In the genomic region with DNA sequence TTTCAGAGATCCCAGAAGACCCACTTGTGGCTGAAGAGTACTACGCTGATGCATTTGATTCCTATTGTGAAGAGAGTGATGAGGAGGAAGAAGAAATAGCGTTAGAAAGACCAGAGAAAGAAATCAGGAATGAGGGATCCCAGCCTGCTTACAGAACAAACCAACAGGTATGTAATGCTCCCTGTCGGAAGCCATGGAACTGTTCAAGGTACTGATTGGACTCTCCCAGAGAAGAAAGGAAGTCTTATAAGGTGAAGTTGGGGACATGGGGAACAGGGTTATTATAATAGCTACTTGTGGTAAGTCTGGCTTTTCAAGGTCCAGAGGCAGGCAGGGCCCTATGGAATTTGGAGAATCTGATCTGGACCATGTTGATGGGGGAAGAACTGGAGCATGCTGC, we compare ENCODE assay signal across 2 cellular contexts.
TF ChIP-seq lines count a peak whose summit lies in the region.

No MANE protein-coding gene starts in this region.

TF ChIP-seq in GM23338, 12 proteins besides CTCF, POLR2A, EP300 and RAD21 (continued from another document):
- TF ChIP-seq, protein P1, sequence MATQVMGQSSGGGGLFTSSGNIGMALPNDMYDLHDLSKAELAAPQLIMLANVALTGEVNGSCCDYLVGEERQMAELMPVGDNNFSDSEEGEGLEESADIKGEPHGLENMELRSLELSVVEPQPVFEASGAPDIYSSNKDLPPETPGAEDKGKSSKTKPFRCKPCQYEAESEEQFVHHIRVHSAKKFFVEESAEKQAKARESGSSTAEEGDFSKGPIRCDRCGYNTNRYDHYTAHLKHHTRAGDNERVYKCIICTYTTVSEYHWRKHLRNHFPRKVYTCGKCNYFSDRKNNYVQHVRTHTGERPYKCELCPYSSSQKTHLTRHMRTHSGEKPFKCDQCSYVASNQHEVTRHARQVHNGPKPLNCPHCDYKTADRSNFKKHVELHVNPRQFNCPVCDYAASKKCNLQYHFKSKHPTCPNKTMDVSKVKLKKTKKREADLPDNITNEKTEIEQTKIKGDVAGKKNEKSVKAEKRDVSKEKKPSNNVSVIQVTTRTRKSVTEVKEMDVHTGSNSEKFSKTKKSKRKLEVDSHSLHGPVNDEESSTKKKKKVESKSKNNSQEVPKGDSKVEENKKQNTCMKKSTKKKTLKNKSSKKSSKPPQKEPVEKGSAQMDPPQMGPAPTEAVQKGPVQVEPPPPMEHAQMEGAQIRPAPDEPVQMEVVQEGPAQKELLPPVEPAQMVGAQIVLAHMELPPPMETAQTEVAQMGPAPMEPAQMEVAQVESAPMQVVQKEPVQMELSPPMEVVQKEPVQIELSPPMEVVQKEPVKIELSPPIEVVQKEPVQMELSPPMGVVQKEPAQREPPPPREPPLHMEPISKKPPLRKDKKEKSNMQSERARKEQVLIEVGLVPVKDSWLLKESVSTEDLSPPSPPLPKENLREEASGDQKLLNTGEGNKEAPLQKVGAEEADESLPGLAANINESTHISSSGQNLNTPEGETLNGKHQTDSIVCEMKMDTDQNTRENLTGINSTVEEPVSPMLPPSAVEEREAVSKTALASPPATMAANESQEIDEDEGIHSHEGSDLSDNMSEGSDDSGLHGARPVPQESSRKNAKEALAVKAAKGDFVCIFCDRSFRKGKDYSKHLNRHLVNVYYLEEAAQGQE (IDR thresholded peaks at IDR 0.05; ENCODE audit: unreplicated experiment): peak; percentile 44
- TF ChIP-seq POLR2AphosphoS5 (IDR thresholded peaks at IDR 0.05; ENCODE audit: low read depth) (no peak), ZNF331 (CRISPR knock-in tag; IDR thresholded peaks at IDR 0.05; ENCODE audit: low read depth) (no peak)

TF ChIP-seq in HEK293, 187 proteins besides CTCF, POLR2A, EP300 and RAD21:
- TF ChIP-seq, protein P2, sequence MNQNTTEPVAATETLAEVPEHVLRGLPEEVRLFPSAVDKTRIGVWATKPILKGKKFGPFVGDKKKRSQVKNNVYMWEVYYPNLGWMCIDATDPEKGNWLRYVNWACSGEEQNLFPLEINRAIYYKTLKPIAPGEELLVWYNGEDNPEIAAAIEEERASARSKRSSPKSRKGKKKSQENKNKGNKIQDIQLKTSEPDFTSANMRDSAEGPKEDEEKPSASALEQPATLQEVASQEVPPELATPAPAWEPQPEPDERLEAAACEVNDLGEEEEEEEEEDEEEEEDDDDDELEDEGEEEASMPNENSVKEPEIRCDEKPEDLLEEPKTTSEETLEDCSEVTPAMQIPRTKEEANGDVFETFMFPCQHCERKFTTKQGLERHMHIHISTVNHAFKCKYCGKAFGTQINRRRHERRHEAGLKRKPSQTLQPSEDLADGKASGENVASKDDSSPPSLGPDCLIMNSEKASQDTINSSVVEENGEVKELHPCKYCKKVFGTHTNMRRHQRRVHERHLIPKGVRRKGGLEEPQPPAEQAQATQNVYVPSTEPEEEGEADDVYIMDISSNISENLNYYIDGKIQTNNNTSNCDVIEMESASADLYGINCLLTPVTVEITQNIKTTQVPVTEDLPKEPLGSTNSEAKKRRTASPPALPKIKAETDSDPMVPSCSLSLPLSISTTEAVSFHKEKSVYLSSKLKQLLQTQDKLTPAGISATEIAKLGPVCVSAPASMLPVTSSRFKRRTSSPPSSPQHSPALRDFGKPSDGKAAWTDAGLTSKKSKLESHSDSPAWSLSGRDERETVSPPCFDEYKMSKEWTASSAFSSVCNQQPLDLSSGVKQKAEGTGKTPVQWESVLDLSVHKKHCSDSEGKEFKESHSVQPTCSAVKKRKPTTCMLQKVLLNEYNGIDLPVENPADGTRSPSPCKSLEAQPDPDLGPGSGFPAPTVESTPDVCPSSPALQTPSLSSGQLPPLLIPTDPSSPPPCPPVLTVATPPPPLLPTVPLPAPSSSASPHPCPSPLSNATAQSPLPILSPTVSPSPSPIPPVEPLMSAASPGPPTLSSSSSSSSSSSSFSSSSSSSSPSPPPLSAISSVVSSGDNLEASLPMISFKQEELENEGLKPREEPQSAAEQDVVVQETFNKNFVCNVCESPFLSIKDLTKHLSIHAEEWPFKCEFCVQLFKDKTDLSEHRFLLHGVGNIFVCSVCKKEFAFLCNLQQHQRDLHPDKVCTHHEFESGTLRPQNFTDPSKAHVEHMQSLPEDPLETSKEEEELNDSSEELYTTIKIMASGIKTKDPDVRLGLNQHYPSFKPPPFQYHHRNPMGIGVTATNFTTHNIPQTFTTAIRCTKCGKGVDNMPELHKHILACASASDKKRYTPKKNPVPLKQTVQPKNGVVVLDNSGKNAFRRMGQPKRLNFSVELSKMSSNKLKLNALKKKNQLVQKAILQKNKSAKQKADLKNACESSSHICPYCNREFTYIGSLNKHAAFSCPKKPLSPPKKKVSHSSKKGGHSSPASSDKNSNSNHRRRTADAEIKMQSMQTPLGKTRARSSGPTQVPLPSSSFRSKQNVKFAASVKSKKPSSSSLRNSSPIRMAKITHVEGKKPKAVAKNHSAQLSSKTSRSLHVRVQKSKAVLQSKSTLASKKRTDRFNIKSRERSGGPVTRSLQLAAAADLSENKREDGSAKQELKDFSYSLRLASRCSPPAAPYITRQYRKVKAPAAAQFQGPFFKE (tag by site-specific recombination; IDR thresholded peaks at IDR 0.05; ENCODE audit: borderline replicate concordance): no peak
- TF ChIP-seq, protein P1 (tag by site-specific recombination; IDR thresholded peaks at IDR 0.05): peak; percentile 58
